In the genomic region with DNA sequence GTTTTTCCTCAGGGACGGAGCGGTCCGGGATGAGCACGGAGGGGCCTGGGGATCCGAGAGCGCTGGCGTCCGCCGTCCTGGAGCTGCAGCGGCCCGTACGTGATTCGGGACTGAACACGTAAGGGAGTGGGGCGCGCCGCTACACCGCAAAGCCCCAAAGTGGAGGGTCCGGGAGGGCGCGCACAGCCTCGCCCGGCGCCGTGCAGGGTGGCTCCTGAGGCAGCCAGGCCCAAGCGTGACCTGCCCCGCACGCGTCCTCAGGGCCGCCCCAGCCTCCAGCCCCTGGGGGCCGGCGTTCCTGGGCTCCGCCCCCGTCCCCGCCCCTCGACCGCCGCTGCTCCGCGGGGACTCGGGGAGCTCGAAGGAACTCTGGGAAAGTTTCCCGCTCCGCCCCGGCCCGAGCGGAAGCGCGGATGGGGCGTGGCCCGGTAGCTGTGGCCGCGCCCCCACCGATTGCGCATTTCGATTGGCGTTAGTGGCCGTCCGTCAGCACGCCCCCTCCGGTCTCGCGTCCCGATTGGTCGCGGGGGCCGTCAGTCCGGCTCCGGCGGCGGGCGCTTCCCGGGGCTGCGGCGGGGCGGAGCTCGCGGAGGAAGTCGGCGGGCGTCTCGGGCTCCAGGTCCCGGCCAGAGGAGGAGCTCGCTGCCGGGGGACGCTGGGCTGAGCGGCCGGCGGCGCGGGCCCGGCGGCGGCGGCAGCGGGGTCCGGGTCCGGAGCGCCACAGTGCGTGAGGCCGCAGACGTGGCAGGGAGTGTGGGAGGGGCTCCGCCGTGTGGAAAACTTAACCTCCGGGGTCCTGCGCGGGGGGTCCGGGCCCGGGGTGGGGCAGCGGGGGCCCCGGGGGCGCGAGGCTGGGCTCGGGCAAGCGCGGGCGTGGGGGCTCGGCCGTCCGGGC, we compare ENCODE assay signal across 8 cellular contexts. TPM values are rescaled to one million over a fixed set of nuclear protein-coding genes. Genes with fewer than 3 reads are reported as not detected.
DNase-seq lines count a peak whose midpoint lies in the region; ATAC-seq and TF ChIP-seq lines count a peak whose summit lies in the region.

A gene (minus strand): TSS at position 270 of the 895 bp plus-strand sequence. CDS start 539 bp downstream, outside the sequence.
A gene (plus strand): TSS at position 620 of the 895 bp plus-strand sequence. CDS start 103 bp downstream, at position 723.

- ATAC-seq in GM21526 (IDR thresholded peaks at IDR 0.05; ENCODE audit: low FRiP score, unreplicated experiment) = peak; percentile 80

- H3K9me3 ChIP-seq in OCI-LY1 (ENCODE audit: low read length) = no peaks in the 10 kb centered on the region
- no peaks in the 10 kb centered on the region for H3K9me3 ChIP-seq in mononuclear cell (ENCODE audit: low read depth, low read length)

- peaks cover 36% of the 10 kb centered on the region for H3K36me3 ChIP-seq in OCI-LY1 (ENCODE audit: insufficient read depth, low read length)

- no peak for TF ChIP-seq CTCF in OCI-LY1 (IDR thresholded peaks at IDR 0.05; ENCODE audit: low read length)
- TF ChIP-seq CTCF in epithelial cell of esophagus (IDR thresholded peaks at IDR 0.05; ENCODE audit: insufficient read depth, low read depth, low read length, missing control alignments) = no peak

- H2AFZ ChIP-seq in OCI-LY1 (ENCODE audit: low read length) = no peak within 1 kb of the TSS

- peaks cover 21% of the 10 kb centered on the region for H3K79me2 ChIP-seq in OCI-LY1 (ENCODE audit: insufficient read depth, low read length)

- no peaks in the 10 kb centered on the region for H3K9me2 ChIP-seq in OCI-LY1 (ENCODE audit: low read depth, low read length)

- H3K9ac ChIP-seq in OCI-LY1 (ENCODE audit: low read length) = peak within 1 kb of the TSS; percentile 95

- H3K4me1 ChIP-seq in OCI-LY1 (ENCODE audit: insufficient read depth, low read length, severe bottlenecking) = peaks cover 39% of the 10 kb centered on the region
- peaks cover 33% of the 10 kb centered on the region for H3K4me1 ChIP-seq in mononuclear cell (ENCODE audit: insufficient read depth, low read length)

- H3K4me3 ChIP-seq in OCI-LY1 (ENCODE audit: low read depth, low read length, poor library complexity, severe bottlenecking) (peak within 1 kb of the TSS; percentile 94), epithelial cell of esophagus (ENCODE audit: low read length) (peak within 1 kb of the TSS; percentile 80), mononuclear cell (ENCODE audit: low read length) (peak within 1 kb of the TSS; percentile 63)

- peak; percentile 98 for DNase-seq in DMS 273 (lab: John Stamatoyannopoulos, UW; ENCODE audit: unreplicated experiment)
- DNase-seq in HuH-7 (ENCODE audit: low spot score) = peak; percentile 97
- DNase-seq in activated T-cell treated with anti-CD3 and anti-CD28 coated beads for 24 hours (ENCODE audit: low read depth) = peak; percentile 99
- peak; percentile 100 for DNase-seq in epithelial cell of esophagus (ENCODE audit: low read depth)
- DNase-seq in stimulated activated CD8-positive, alpha-beta memory T cell treated with anti-CD3 and anti-CD28 coated beads, Interleukin-2, amount 100 ng/mL, for 48 hours (ENCODE audit: low read depth in 2 of 2) = peak; percentile 96 to 98

- peak within 1 kb of the TSS; percentile 21 for H3K27ac ChIP-seq in OCI-LY1 (ENCODE audit: low read depth, low read length, poor library complexity, severe bottlenecking)

- no peaks in the 10 kb centered on the region for H3K27me3 ChIP-seq in OCI-LY1 (ENCODE audit: insufficient read depth, low read length)
- no peaks in the 10 kb centered on the region for H3K27me3 ChIP-seq in mononuclear cell (ENCODE audit: insufficient read depth, low read length)

- no peaks in the 10 kb centered on the region for H3F3A ChIP-seq in OCI-LY1 (ENCODE audit: insufficient read depth, low read length)

- peak within 1 kb of the TSS; percentile 98 for H3K4me2 ChIP-seq in OCI-LY1 (ENCODE audit: low read length)

- no peaks in the 10 kb centered on the region for H4K20me1 ChIP-seq in OCI-LY1 (ENCODE audit: insufficient read depth, low read length)

RNA-seq across cellular contexts. Expression of the first gene that starts in this region (rescaled TPM):
- total RNA-seq in mononuclear cell = 2.0 TPM

RNA-seq across cellular contexts. Expression of the second gene that starts in this region (rescaled TPM):
- total RNA-seq in mononuclear cell = 36.5 TPM

Comparison
In these comparisons a context has a peak if more than half of its experiments do, and no peak if none do; other contexts are left out.
1. Peak in every context shown above with its lines: DNase-seq, ATAC-seq, H3K4me3 ChIP-seq and H3K27ac ChIP-seq.